ENCODE assay signal across 25 cellular contexts in genomic region chr5:127824126-127824525, GRCh38.
DNase-seq lines count a peak whose midpoint lies in the region; ATAC-seq, FAIRE-seq and TF ChIP-seq lines count a peak whose summit lies in the region.
"Had no signal": no experiment of that assay in that cellular context is flagged by ENCODE, and none has a peak within 500 bp of the region (broad histone marks: within the 10 kb centered on the region; RNA-seq: fewer than 3 reads in every experiment).

No MANE protein-coding gene starts in this region.

- peaks cover 16% of the 10 kb centered on the region for H3K4me1 Mint-ChIP-seq in osteocyte (ENCODE audit: unreplicated experiment)

- TF ChIP-seq CTCF in A549 (IDR thresholded peaks at IDR 0.05) (no peak), astrocyte of the cerebellum (IDR thresholded peaks at IDR 0.05; ENCODE audit: low read depth, low read length, missing control alignments) (no peak), fibroblast of pulmonary artery (IDR thresholded peaks at IDR 0.05; ENCODE audit: low read length, missing control alignments) (no peak), osteocyte (IDR thresholded peaks at IDR 0.05) (no peak)

- H3K27me3 Mint-ChIP-seq in osteocyte (ENCODE audit: unreplicated experiment): no peaks in the 10 kb centered on the region

- POLR2A ChIA-PET in A549 (lab: Yijun Ruan, JAX): no interaction called here

- CTCF ChIA-PET in A549 (lab: Yijun Ruan, JAX): interaction anchor here (1.1 kb wide), 1 partner anchor 9 kb away, joined by 3 read pairs; no protein-coding TSS in a partner anchor

- H3K9me3 ChIP-seq in A549: no peaks in the 10 kb centered on the region
- H3K9me3 ChIP-seq in effector memory CD4-positive, alpha-beta T cell (ENCODE audit: control insufficient read depth, low read length): no peaks in the 10 kb centered on the region
- H3K9me3 ChIP-seq: BLaER1 treated with 17β-estradiol and CSF1 and Interleukin-3, amounts not matched to agents 10 nM and 100 nM; Caco-2; SK-N-SH had no signal

- H3K4me3 Mint-ChIP-seq in osteocyte (ENCODE audit: unreplicated experiment): no peak overlapping the region
- H3K4me3 Mint-ChIP-seq: CD4-positive, alpha-beta T cell had no signal

- H3K4me3 ChIP-seq in A549 (no peak overlapping the region), astrocyte of the cerebellum (ENCODE audit: low read depth, low read length) (no peak overlapping the region), fibroblast of pulmonary artery (replicated peaks; ENCODE audit: low read depth, low read length) (no peak overlapping the region)
- no peak overlapping the region for H3K4me3 ChIP-seq in effector memory CD4-positive, alpha-beta T cell (ENCODE audit: insufficient read depth, low read depth, low read length, poor library complexity, severe bottlenecking)
- H3K4me3 ChIP-seq: BLaER1 treated with 17β-estradiol and CSF1 and Interleukin-3, amounts not matched to agents 10 nM and 100 nM; GM12878 had no signal

- FAIRE-seq in A549 (lab: Jason Lieb, UNC): peak; percentile 56
- FAIRE-seq: G401.6, GM12878, H54, HTR-8/SVneo had no signal

- H3K36me3 Mint-ChIP-seq in osteocyte (ENCODE audit: unreplicated experiment): no peaks in the 10 kb centered on the region

- no peak for ATAC-seq in A549
- ATAC-seq in GM21717 (IDR thresholded peaks at IDR 0.05; ENCODE audit: unreplicated experiment): no peak
- no peak for ATAC-seq in HG03135 (IDR thresholded peaks at IDR 0.05; ENCODE audit: unreplicated experiment)
- ATAC-seq: GM12878, PC-3 had no signal

- H3K4me1 ChIP-seq in A549: peaks cover 21% of the 10 kb centered on the region
- no peaks in the 10 kb centered on the region for H3K4me1 ChIP-seq in effector memory CD4-positive, alpha-beta T cell (ENCODE audit: control insufficient read depth, insufficient read depth, low read length, poor library complexity, severe bottlenecking)
- H3K4me1 ChIP-seq: BLaER1 treated with 17β-estradiol and CSF1 and Interleukin-3, amounts not matched to agents 10 nM and 100 nM had no signal

- in situ Hi-C loops in astrocyte of the cerebellum (cut with HindIII; ENCODE audit: low sequenced_read_pairs): no loop called here

- no peak for TF ChIP-seq EP300 in A549 (IDR thresholded peaks at IDR 0.05)

- H3K27me3 ChIP-seq in effector memory CD4-positive, alpha-beta T cell (replicated peaks; ENCODE audit: control insufficient read depth, insufficient read depth, low read length, poor library complexity, severe bottlenecking): no peaks in the 10 kb centered on the region
- H3K27me3 ChIP-seq: BLaER1 treated with 17β-estradiol and CSF1 and Interleukin-3, amounts not matched to agents 10 nM and 100 nM had no signal

- H3K4me2 ChIP-seq in A549: no peak overlapping the region
- H3K4me2 ChIP-seq: BLaER1 treated with 17β-estradiol and CSF1 and Interleukin-3, amounts not matched to agents 10 nM and 100 nM; SK-N-SH had no signal

- WGBS in A549 (ENCODE audit: missing lambda C conversion rate): 92% methylated on average over 2 of the region's 2 CpGs

- H3K9me3 Mint-ChIP-seq in osteocyte (ENCODE audit: unreplicated experiment): no peaks in the 10 kb centered on the region
- H3K9me3 Mint-ChIP-seq: CD4-positive, alpha-beta T cell had no signal

- H3K27ac ChIP-seq in A549: no peak overlapping the region
- H3K27ac ChIP-seq in effector memory CD4-positive, alpha-beta T cell (ENCODE audit: insufficient read depth, low read length, poor library complexity, severe bottlenecking): no peak overlapping the region
- H3K27ac ChIP-seq: BLaER1 treated with 17β-estradiol and CSF1 and Interleukin-3, amounts not matched to agents 10 nM and 100 nM had no signal

- peak overlapping the region; percentile 39 for H3K27ac Mint-ChIP-seq in osteocyte (ENCODE audit: unreplicated experiment)
- H3K27ac Mint-ChIP-seq: CD4-positive, alpha-beta T cell had no signal

- no peak for DNase-seq in A549 (ENCODE audit: low read depth in 1 of 2, low spot score in 1 of 2)
- peak; percentile 40 for DNase-seq in astrocyte of the cerebellum (ENCODE audit: low read depth)
- peak; percentile 44 for DNase-seq in fibroblast of pulmonary artery (ENCODE audit: low read depth)
- no peak for DNase-seq in osteocyte (ENCODE audit: extremely low spot score, unreplicated experiment)
- DNase-seq in COR-L47 (lab: John Stamatoyannopoulos, UW): no peak
- DNase-seq in effector memory CD4-positive, alpha-beta T cell: no peak
- DNase-seq: AML-193; Caco-2; CD4-positive, alpha-beta T cell; KBM-7; MM.1S; NCI-H2029 treated with DMSO at 0.1 percent for 48 hours; NCI-H446 treated with DMSO at 0.1 percent for 48 hours; NCI-H526; NCI-H82; NK-92 treated with Interleukin-12 subunit alpha and Interleukin-12 subunit beta, amount 100 ng/mL, for 24 hours; PC-3; SK-N-SH had no signal

- no peaks in the 10 kb centered on the region for H3K36me3 ChIP-seq in effector memory CD4-positive, alpha-beta T cell (ENCODE audit: control insufficient read depth, insufficient read depth, low read length)
- H3K36me3 ChIP-seq: BLaER1 treated with 17β-estradiol and CSF1 and Interleukin-3, amounts not matched to agents 10 nM and 100 nM had no signal

- TF ChIP-seq POLR2A in A549 (IDR thresholded peaks at IDR 0.05; ENCODE audit: low read length): no peak

- no peak for TF ChIP-seq RAD21 in A549 (conservative IDR thresholded peaks at IDR 0.05 in 1 of 2, IDR thresholded peaks at IDR 0.05 in 1 of 2)

TF ChIP-seq in A549, 52 proteins besides CTCF, POLR2A, EP300 and RAD21:
- TF ChIP-seq TFCP2L1 (CRISPR knock-in tag; IDR thresholded peaks at IDR 0.05) (no peak), FOSB (CRISPR knock-in tag; IDR thresholded peaks at IDR 0.05) (no peak), MYC (IDR thresholded peaks at IDR 0.05; ENCODE audit: borderline replicate concordance, low read length) (no peak), MAZ (IDR thresholded peaks at IDR 0.05; ENCODE audit: borderline replicate concordance, low read depth, low read length) (no peak), CEBPB (IDR thresholded peaks at IDR 0.05) (no peak), REST (IDR thresholded peaks at IDR 0.05) (no peak), HEYL (CRISPR knock-in tag; IDR thresholded peaks at IDR 0.05) (no peak), KDM1A (IDR thresholded peaks at IDR 0.05; ENCODE audit: low read depth) (no peak), ZNF302 (CRISPR knock-in tag; IDR thresholded peaks at IDR 0.05) (no peak), CHD2 (IDR thresholded peaks at IDR 0.05; ENCODE audit: low read length, partially characterized antibody) (no peak), ELK1 (IDR thresholded peaks at IDR 0.05; ENCODE audit: low read depth, low read length) (no peak), RARB (CRISPR knock-in tag; IDR thresholded peaks at IDR 0.05) (no peak), HDAC2 (IDR thresholded peaks at IDR 0.05) (no peak), CBX2 (IDR thresholded peaks at IDR 0.05; ENCODE audit: borderline replicate concordance, low read depth) (no peak), EHF (CRISPR knock-in tag; IDR thresholded peaks at IDR 0.05) (no peak)
- TF ChIP-seq, protein P1, sequence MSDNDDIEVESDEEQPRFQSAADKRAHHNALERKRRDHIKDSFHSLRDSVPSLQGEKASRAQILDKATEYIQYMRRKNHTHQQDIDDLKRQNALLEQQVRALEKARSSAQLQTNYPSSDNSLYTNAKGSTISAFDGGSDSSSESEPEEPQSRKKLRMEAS (IDR thresholded peaks at IDR 0.05): no peak
- TF ChIP-seq, protein P2, sequence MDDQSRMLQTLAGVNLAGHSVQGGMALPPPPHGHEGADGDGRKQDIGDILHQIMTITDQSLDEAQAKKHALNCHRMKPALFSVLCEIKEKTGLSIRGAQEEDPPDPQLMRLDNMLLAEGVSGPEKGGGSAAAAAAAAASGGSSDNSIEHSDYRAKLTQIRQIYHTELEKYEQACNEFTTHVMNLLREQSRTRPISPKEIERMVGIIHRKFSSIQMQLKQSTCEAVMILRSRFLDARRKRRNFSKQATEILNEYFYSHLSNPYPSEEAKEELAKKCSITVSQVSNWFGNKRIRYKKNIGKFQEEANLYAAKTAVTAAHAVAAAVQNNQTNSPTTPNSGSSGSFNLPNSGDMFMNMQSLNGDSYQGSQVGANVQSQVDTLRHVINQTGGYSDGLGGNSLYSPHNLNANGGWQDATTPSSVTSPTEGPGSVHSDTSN (IDR thresholded peaks at IDR 0.05): no peak

Comparison
In these comparisons a context has a peak if more than half of its experiments do, and no peak if none do; other contexts are left out.
1. DNase-seq: peak in astrocyte of the cerebellum (single experiment) and fibroblast of pulmonary artery (single experiment); none in A549 (0 of 2), osteocyte (single experiment), COR-L47 (single experiment) and effector memory CD4-positive, alpha-beta T cell (0 of 3).